35 cellular contexts compared by ENCODE assay signal in genomic region chr1:81634294-81634693, GRCh38.
"Had no signal": no experiment of that assay in that cellular context is flagged by ENCODE, and none has a peak within 500 bp of the region (broad histone marks: within the 10 kb centered on the region; RNA-seq: fewer than 3 reads in every experiment).

No MANE protein-coding gene starts in this region.

- H3K9me3 ChIP-seq: MG63 had no signal

- H3K36me3 ChIP-seq: MG63 had no signal

- H3K27me3 ChIP-seq: MG63 had no signal

- DNase-seq: Kasumi-1, MG63, MM.1S, MV-4-11, NCI-H1048, NCI-H1092, NCI-H1092 treated with DMSO at 0.1 percent for 48 hours, NCI-H1105, NCI-H1105 treated with DMSO at 0.1 percent for 48 hours, NCI-H1417, NCI-H1417 treated with DMSO at 0.1 percent for 48 hours, NCI-H1436, NCI-H1436 treated with DMSO at 0.1 percent for 48 hours, NCI-H146, NCI-H1694, NCI-H1694 treated with DMSO at 0.1 percent for 48 hours, NCI-H187, NCI-H187 treated with DMSO at 0.1 percent for 48 hours, NCI-H1930, NCI-H2029, NCI-H2029 treated with DMSO at 0.1 percent for 48 hours, NCI-H2081, NCI-H2081 treated with DMSO at 0.1 percent for 48 hours, NCI-H2107, NCI-H2171, NCI-H2171 treated with DMSO at 0.1 percent for 48 hours, NCI-H2227 treated with DMSO at 0.1 percent for 48 hours, NCI-H226, NCI-H345, NCI-H446, NCI-H446 treated with DMSO at 0.1 percent for 48 hours, NCI-H510A, NCI-H510A treated with DMSO at 0.1 percent for 48 hours, NCI-H524, NCI-H524 treated with DMSO at 0.1 percent for 48 hours had no signal

- H3K4me3 ChIP-seq: MG63 had no signal
